12 cellular contexts compared by ENCODE assay signal in genomic region chr6:111743859-111744692, GRCh38.
A peak's percentile ranks its signal among the peaks of the same experiment; 100 is the strongest.
DNase-seq lines count a peak whose midpoint lies in the region; ATAC-seq and TF ChIP-seq lines count a peak whose summit lies in the region.
"Had no signal": no experiment of that assay in that cellular context is flagged by ENCODE, and none has a peak within 500 bp of the region (broad histone marks: within the 10 kb centered on the region; RNA-seq: fewer than 3 reads in every experiment).

No MANE protein-coding gene starts in this region.

- H3K36me3 Mint-ChIP-seq in CD8-positive, alpha-beta T cell: peaks cover 81% of the 10 kb centered on the region
- H3K36me3 Mint-ChIP-seq in nephron progenitor cell (ENCODE audit: low read depth): peaks cover 42% of the 10 kb centered on the region

- no peak for ATAC-seq in CD8-positive, alpha-beta T cell
- peak; percentile 85 to 94 for ATAC-seq in left cardiac atrium
- peak; percentile 94 for ATAC-seq in sciatic nerve
- ATAC-seq: PC-3 had no signal

- POLR2A ChIA-PET in CD8-positive, alpha-beta T cell (lab: Charles Lee): interaction anchor here (0.5 to 1.1 kb wide), 5 partner anchors 8 to 45 kb away, joined by 3 to 4 read pairs (median 3); no protein-coding TSS in a partner anchor

- no peak overlapping the region for H3K27ac ChIP-seq in CD8-positive, alpha-beta T cell (ENCODE audit: low read depth, low read length)

- H3K4me1 Mint-ChIP-seq in CD8-positive, alpha-beta T cell (ENCODE audit: low read depth): peaks cover 95% of the 10 kb centered on the region
- peaks cover 24% of the 10 kb centered on the region for H3K4me1 Mint-ChIP-seq in nephron progenitor cell

- H3K9me3 Mint-ChIP-seq in CD8-positive, alpha-beta T cell: no peaks in the 10 kb centered on the region
- no peaks in the 10 kb centered on the region for H3K9me3 Mint-ChIP-seq in nephron progenitor cell

- no peaks in the 10 kb centered on the region for H3K9me3 ChIP-seq in CD8-positive, alpha-beta T cell (ENCODE audit: low read length)

- no peaks in the 10 kb centered on the region for H3K27me3 ChIP-seq in CD8-positive, alpha-beta T cell (ENCODE audit: insufficient read depth, low read length)

- no peaks in the 10 kb centered on the region for H3K27me3 Mint-ChIP-seq in CD8-positive, alpha-beta T cell (ENCODE audit: low read depth)
- no peaks in the 10 kb centered on the region for H3K27me3 Mint-ChIP-seq in nephron progenitor cell (ENCODE audit: low read depth, poor library complexity)

- peaks cover 77% of the 10 kb centered on the region for H3K4me1 ChIP-seq in CD8-positive, alpha-beta T cell (ENCODE audit: insufficient read depth, low read length)

- DNase-seq in CD8-positive, alpha-beta T cell: no peak
- DNase-seq in astrocyte of the spinal cord (ENCODE audit: low read depth, low spot score): peak; percentile 85
- DNase-seq in left cardiac atrium: peak; percentile 60
- DNase-seq in sciatic nerve (ENCODE audit: low spot score): peak; percentile 78
- no peak for DNase-seq in GM20000 (ENCODE audit: low spot score)
- no peak for DNase-seq in nephron progenitor cell
- no peak for DNase-seq in NCI-H526 (lab: John Stamatoyannopoulos, UW)
- no peak for DNase-seq in NCI-H1048 (lab: John Stamatoyannopoulos, UW)
- DNase-seq: DMS79 treated with DMSO at 0.1 percent for 48 hours, NCI-H1930, PC-3, T1000 had no signal

- CTCF ChIA-PET in CD8-positive, alpha-beta T cell (lab: Charles Lee): interaction anchor here (1.0 to 1.9 kb wide), 5 partner anchors 9 to 253 kb away, joined by 3 to 5 read pairs (median 4); no protein-coding TSS in a partner anchor

- H3K36me3 ChIP-seq in CD8-positive, alpha-beta T cell (ENCODE audit: insufficient read depth, low read length): no peaks in the 10 kb centered on the region

- H3K27ac Mint-ChIP-seq in CD8-positive, alpha-beta T cell: peak overlapping the region; percentile 82
- no peak overlapping the region for H3K27ac Mint-ChIP-seq in nephron progenitor cell

- no peak overlapping the region for H3K4me3 ChIP-seq in CD8-positive, alpha-beta T cell (ENCODE audit: low read depth, low read length)
- no peak overlapping the region for H3K4me3 ChIP-seq in astrocyte of the spinal cord (ENCODE audit: low read depth, low read length)

- intact Hi-C loops in CD8-positive, alpha-beta T cell (cut with DNase I, micrococcal nuclease): loop anchor here (2.0 kb wide), 2 partner anchors 17 to 19 kb away; no protein-coding TSS in a partner anchor
- intact Hi-C loops in left cardiac atrium (cut with DNase I): no loop called here
- intact Hi-C loops in sciatic nerve (cut with DNase I): no loop called here

- no peak overlapping the region for H3K4me3 Mint-ChIP-seq in CD8-positive, alpha-beta T cell
- H3K4me3 Mint-ChIP-seq in nephron progenitor cell: no peak overlapping the region

- in situ Hi-C loops in astrocyte of the spinal cord (cut with HindIII; ENCODE audit: low sequenced_read_pairs): no loop called here

- TF ChIP-seq CTCF in CD8-positive, alpha-beta T cell (IDR thresholded peaks at IDR 0.05): no peak
- TF ChIP-seq CTCF in astrocyte of the spinal cord (IDR thresholded peaks at IDR 0.05; ENCODE audit: low read depth, low read length): no peak
- TF ChIP-seq CTCF in GM20000 (IDR thresholded peaks at IDR 0.05; ENCODE audit: extremely low read depth, missing control alignments): no peak
- no peak for TF ChIP-seq CTCF in nephron progenitor cell (IDR thresholded peaks at IDR 0.05)

Comparison
In these comparisons a context has a peak if more than half of its experiments do, and no peak if none do; other contexts are left out.
1. DNase-seq: peak in astrocyte of the spinal cord (single experiment), left cardiac atrium (single experiment) and sciatic nerve (single experiment); none in CD8-positive, alpha-beta T cell (0 of 7), GM20000 (single experiment), nephron progenitor cell (single experiment), NCI-H526 (0 of 2) and NCI-H1048 (single experiment).
2. intact Hi-C loops: an anchor here in CD8-positive, alpha-beta T cell (2.0 kb wide); none called in left cardiac atrium and sciatic nerve.